In genomic region chr17:3668279-3669084, GRCh38 we compare ENCODE assay signal across 1 cellular context.
TF ChIP-seq lines count a peak whose summit lies in the region.

Gene EMC6, plus strand, starts transcription at chr17:3668812. Its CDS starts 335 bp downstream, at chr17:3669147.
Gene TAX1BP3, minus strand, starts transcription at chr17:3668578. Its CDS starts 52 bp downstream, at chr17:3668526.

TF ChIP-seq in SK-N-SH, 30 proteins besides CTCF, POLR2A, EP300 and RAD21 (continued from another document):
- TF ChIP-seq EZH2phosphoT487 (IDR thresholded peaks at IDR 0.05; ENCODE audit: borderline replicate concordance, low read depth) (no peak), FOXJ3 (CRISPR knock-in tag; IDR thresholded peaks at IDR 0.05) (no peak), SMC3 (IDR thresholded peaks at IDR 0.05; ENCODE audit: low read depth, low read length) (0 out of 2 replicates have a peak, but pooled peaks have one; percentile 6), TEAD4 (IDR thresholded peaks at IDR 0.05; ENCODE audit: borderline replicate concordance, insufficient read depth) (peak; percentile 0; the same call in 1 of the 2 replicates), MAX (IDR thresholded peaks at IDR 0.05; ENCODE audit: low read depth) (no peak; the same call in 1 of the 2 replicates), NRF1 (IDR thresholded peaks at IDR 0.05; ENCODE audit: low read depth, low read length) (peak; percentile 97), GATA2 (CRISPR knock-in tag; IDR thresholded peaks at IDR 0.05) (no peak), USF2 (IDR thresholded peaks at IDR 0.05; ENCODE audit: borderline replicate concordance, low read depth, low read length) (no peak), JUND (IDR thresholded peaks at IDR 0.05) (no peak), PBX3 (IDR thresholded peaks at IDR 0.05) (peak; percentile 28), TAF1 (IDR thresholded peaks at IDR 0.05; ENCODE audit: borderline replicate concordance, low read depth, low read length) (peak; percentile 94)
